6 cellular contexts compared by ENCODE assay signal in genomic region chr12:124225730-124226129, GRCh38.
"Had no signal": no experiment of that assay in that cellular context is flagged by ENCODE, and none has a peak within 500 bp of the region (broad histone marks: within the 10 kb centered on the region; RNA-seq: fewer than 3 reads in every experiment).

No MANE protein-coding gene starts in this region.

- H3K4me2 ChIP-seq: KMS-11 had no signal

- H3K27ac ChIP-seq: HL-60, KMS-11 had no signal

- DNase-seq: IMR-90, KBM-7, KG1 had no signal

- H3K4me3 ChIP-seq: K562 had no signal

- H3K9ac ChIP-seq: KMS-11 had no signal
